8 cellular contexts compared by ENCODE assay signal in the genomic region with DNA sequence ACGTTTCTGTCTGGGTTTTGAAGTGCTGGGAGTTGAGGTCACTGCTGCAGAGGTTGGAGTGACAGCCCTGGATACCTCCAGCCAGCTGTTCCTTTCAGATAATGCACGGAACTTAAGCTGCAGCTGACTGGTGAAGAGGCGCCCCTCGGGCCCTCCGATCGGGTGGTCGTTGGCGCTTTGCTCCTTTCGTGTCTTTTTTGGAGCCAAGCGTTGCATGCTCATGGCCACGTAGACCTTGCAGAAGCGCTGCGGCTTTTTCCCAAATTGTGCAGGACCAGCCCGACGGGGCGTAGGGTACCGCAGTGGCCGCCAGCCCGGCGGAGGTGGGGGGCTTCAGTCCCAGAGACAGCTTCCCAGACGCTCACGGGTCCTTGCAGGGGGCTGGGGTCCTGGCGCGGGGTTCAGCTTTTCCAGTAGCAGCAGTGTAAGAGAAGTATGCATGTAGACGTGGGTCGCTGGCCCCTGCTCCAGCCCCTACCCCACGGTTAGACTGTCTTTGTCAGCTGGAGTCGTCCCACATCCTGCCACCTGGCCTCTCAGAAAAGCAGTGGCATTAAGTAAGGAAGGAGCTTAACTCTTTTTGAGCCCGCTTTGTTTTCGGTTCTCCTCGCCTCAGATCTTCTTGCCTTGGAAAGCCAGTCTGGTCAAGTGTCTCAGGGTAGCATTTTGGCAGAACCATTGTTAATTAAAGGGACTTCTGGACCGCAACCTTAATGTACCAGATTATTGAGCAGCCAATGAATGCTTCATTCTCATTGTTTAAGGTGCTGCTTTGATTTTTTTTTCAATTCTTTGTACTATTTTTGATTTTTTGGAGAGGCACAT.
DNase-seq lines count a peak whose midpoint lies in the region; ATAC-seq and TF ChIP-seq lines count a peak whose summit lies in the region.

No MANE protein-coding gene starts in this region.

- H3K27me3 ChIP-seq in OCI-LY3 (ENCODE audit: low read depth, low read length), result no peaks in the 10 kb centered on the region

- H3K27ac ChIP-seq in OCI-LY3 (ENCODE audit: low read length) (peak overlapping the region; percentile 99), skin epidermis (peak overlapping the region; percentile 78 to 100 (median 97))

- peaks cover 18% of the 10 kb centered on the region for H3K4me1 ChIP-seq in OCI-LY3 (ENCODE audit: low read length)

- H2AFZ ChIP-seq in OCI-LY3 (ENCODE audit: low read depth, low read length), result no peak overlapping the region

- peaks cover 79% of the 10 kb centered on the region for H3K79me2 ChIP-seq in OCI-LY3 (ENCODE audit: low read length)

- H3K9me3 ChIP-seq in OCI-LY3 (ENCODE audit: insufficient read depth, low read length), result no peaks in the 10 kb centered on the region

- peak overlapping the region; percentile 98 for H3K9ac ChIP-seq in OCI-LY3 (ENCODE audit: low read length)

- H3K4me3 ChIP-seq in OCI-LY3 (ENCODE audit: low read length) (peak overlapping the region; percentile 87), astrocyte of the cerebellum (ENCODE audit: low read depth, low read length) (peak overlapping the region; percentile 80), iPS-11a (ENCODE audit: low read depth, low read length) (peak overlapping the region; percentile 62), skin epidermis (peak overlapping the region; percentile 65 to 96 (median 81))

- ATAC-seq in HG02588 (IDR thresholded peaks at IDR 0.05; ENCODE audit: unreplicated experiment) (peak; percentile 2), HG02970 (IDR thresholded peaks at IDR 0.05; ENCODE audit: low FRiP score, unreplicated experiment) (no peak)

- TF ChIP-seq CTCF in OCI-LY3 (IDR thresholded peaks at IDR 0.05; ENCODE audit: low read depth, low read length), result no peak
- TF ChIP-seq CTCF in astrocyte of the cerebellum (IDR thresholded peaks at IDR 0.05; ENCODE audit: low read depth, low read length, missing control alignments), result no peak

- in situ Hi-C loops in astrocyte of the cerebellum (cut with HindIII; ENCODE audit: low sequenced_read_pairs), result no loop called here

- H4K20me1 ChIP-seq in OCI-LY3 (ENCODE audit: insufficient read depth, low read length), result peaks cover 14% of the 10 kb centered on the region; the same call in 1 of the 2 replicates

- H3K4me2 ChIP-seq in OCI-LY3 (ENCODE audit: low read length), result peak overlapping the region; percentile 86

- H3K36me3 ChIP-seq in OCI-LY3 (replicated peaks; ENCODE audit: low read depth, low read length), result peaks cover 55% of the 10 kb centered on the region

- DNase-seq in ELR (ENCODE audit: low read depth) (peak; percentile 38), astrocyte of the cerebellum (ENCODE audit: low read depth) (no peak), AG08396 (ENCODE audit: low spot score) (no peak)
